15 cellular contexts compared by ENCODE assay signal in the genomic region with DNA sequence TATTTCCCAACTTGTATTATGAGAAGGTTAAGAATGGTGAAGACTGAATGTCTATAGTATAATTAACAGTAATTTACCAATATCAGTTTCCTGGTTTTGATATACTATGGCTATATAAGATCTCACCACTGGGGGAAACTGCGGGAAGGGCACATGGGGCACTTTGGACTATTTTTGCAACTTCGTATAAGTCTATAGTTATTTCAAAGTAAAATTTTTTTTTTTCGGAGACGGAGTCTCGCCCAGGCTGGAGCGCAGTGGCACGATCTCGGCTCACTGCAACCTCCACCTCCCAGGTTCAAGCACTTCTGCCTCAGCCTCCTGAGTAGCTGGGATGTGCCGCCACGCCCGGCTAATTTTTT. TPM values are rescaled to one million over a fixed set of nuclear protein-coding genes. Genes with fewer than 3 reads are reported as not detected.
A peak's percentile ranks its signal among the peaks of the same experiment; 100 is the strongest.
DNase-seq lines count a peak whose midpoint lies in the region; ATAC-seq and TF ChIP-seq lines count a peak whose summit lies in the region.
"Had no signal": no experiment of that assay in that cellular context is flagged by ENCODE, and none has a peak within 500 bp of the region (broad histone marks: within the 10 kb centered on the region; RNA-seq: fewer than 3 reads in every experiment).

No MANE protein-coding gene starts in this region.

- WGBS in smooth muscle cell (ENCODE audit: low lambda C conversion rate): 86% methylated on average over 11 of the region's 11 CpGs

- H3K79me2 ChIP-seq in Loucy (ENCODE audit: insufficient read depth, low read length) (no peaks in the 10 kb centered on the region), smooth muscle cell (ENCODE audit: low read depth) (no peaks in the 10 kb centered on the region)

- no peaks in the 10 kb centered on the region for H3K9me3 ChIP-seq in Loucy (ENCODE audit: insufficient read depth, low read depth, low read length)
- H3K9me3 ChIP-seq in smooth muscle cell (replicated peaks; ENCODE audit: low read depth): no peaks in the 10 kb centered on the region
- H3K9me3 ChIP-seq: A549 had no signal

- H3K9ac ChIP-seq in Loucy (ENCODE audit: low read depth, low read length, poor library complexity, severe bottlenecking) (peak overlapping the region; percentile 66), smooth muscle cell (ENCODE audit: low read depth) (no peak overlapping the region)

- peaks cover 19% of the 10 kb centered on the region for H3K4me1 Mint-ChIP-seq in activated CD4-positive, alpha-beta T cell treated with anti-CD3 and anti-CD28 coated beads for 36 hours
- peaks cover 26% of the 10 kb centered on the region for H3K4me1 Mint-ChIP-seq in activated T-helper 2 cell treated with anti-CD3 and anti-CD28 coated beads, Interferon-gamma antibody, Interleukin-2, Interleukin-4, amounts not matched to agents 10 μg/mL and 5 μg/mL and 100 μg/mL, durations not matched to agents 14 hours and 24 hours and 36 hours (ENCODE audit: low read depth)

- CTCF ChIA-PET in activated CD4-positive, alpha-beta T cell treated with anti-CD3 and anti-CD28 coated beads for 36 hours (lab: Charles Lee): interaction anchor here (1.5 kb wide), 1 partner anchor 39 kb away, joined by 3 read pairs; no protein-coding TSS in a partner anchor

- H3K36me3 ChIP-seq in Loucy (ENCODE audit: insufficient read depth, low read length) (no peaks in the 10 kb centered on the region), smooth muscle cell (ENCODE audit: low read depth) (no peaks in the 10 kb centered on the region)

- intact Hi-C loops in activated CD4-positive, alpha-beta T cell treated with anti-CD3 and anti-CD28 coated beads for 36 hours (cut with DNase I, micrococcal nuclease): loop anchor here (1.0 to 2.0 kb wide), 6 partner anchors 45 to 100 kb away; partner anchors contain the start of genes EIF2S3 (in 2 of the 2), APOO (in 1 of the 2) and CXorf58 (in 1 of the 2)
- intact Hi-C loops in activated T-helper 2 cell treated with anti-CD3 and anti-CD28 coated beads, Interferon-gamma antibody, Interleukin-2, Interleukin-4, amounts not matched to agents 10 μg/mL and 5 μg/mL and 100 μg/mL, durations not matched to agents 14 hours and 24 hours and 36 hours (cut with micrococcal nuclease): loop anchor here (1.0 to 5.0 kb wide), 4 partner anchors 23 to 100 kb away; partner anchors contain the start of genes CXorf58, EIF2S3 and KLHL15

- no peaks in the 10 kb centered on the region for H3K9me2 ChIP-seq in Loucy (replicated peaks; ENCODE audit: low read depth, low read length)

- no peaks in the 10 kb centered on the region for H3K36me3 Mint-ChIP-seq in activated CD4-positive, alpha-beta T cell treated with anti-CD3 and anti-CD28 coated beads for 36 hours (ENCODE audit: low read depth)
- no peaks in the 10 kb centered on the region for H3K36me3 Mint-ChIP-seq in activated T-helper 2 cell treated with anti-CD3 and anti-CD28 coated beads, Interferon-gamma antibody, Interleukin-2, Interleukin-4, amounts not matched to agents 10 μg/mL and 5 μg/mL and 100 μg/mL, durations not matched to agents 14 hours and 24 hours and 36 hours (ENCODE audit: low read depth)

- no peaks in the 10 kb centered on the region for H3F3A ChIP-seq in Loucy (ENCODE audit: low read depth)
- H3F3A ChIP-seq in smooth muscle cell (ENCODE audit: low read depth): no peaks in the 10 kb centered on the region

- no peak overlapping the region for H3K27ac ChIP-seq in smooth muscle cell (ENCODE audit: low read depth)

- peak; percentile 20 for DNase-seq in activated CD4-positive, alpha-beta T cell treated with anti-CD3 and anti-CD28 coated beads for 36 hours
- no peak for DNase-seq in activated CD4-positive, alpha-beta T cell treated with anti-CD3 and anti-CD28 coated beads, Interleukin-2, amount 50 U/mL, for 1 hour
- no peak for DNase-seq in activated T-helper 2 cell treated with anti-CD3 and anti-CD28 coated beads, Interferon-gamma antibody, Interleukin-2, Interleukin-4, amounts not matched to agents 10 μg/mL and 5 μg/mL and 100 μg/mL, durations not matched to agents 14 hours and 24 hours and 36 hours (ENCODE audit: low spot score)
- DNase-seq in smooth muscle cell (lab: John Stamatoyannopoulos, UW; ENCODE audit: unreplicated experiment) (no peak), cerebellar nuclear complex (lab: John Stamatoyannopoulos, UW) (no peak), kidney glomerular epithelial cell (lab: John Stamatoyannopoulos, UW) (no peak)
- DNase-seq: NCI-H1417, NCI-H774 had no signal

- POLR2A ChIA-PET in activated CD4-positive, alpha-beta T cell treated with anti-CD3 and anti-CD28 coated beads for 36 hours (lab: Charles Lee): interaction anchor here (1.4 kb wide), 1 partner anchor 100 kb away, joined by 3 read pairs; no protein-coding TSS in a partner anchor

- H3K4me3 ChIP-seq in Loucy (ENCODE audit: low read length, poor library complexity, severe bottlenecking): peak overlapping the region; percentile 69
- H3K4me3 ChIP-seq in smooth muscle cell: no peak overlapping the region
- H3K4me3 ChIP-seq: A549 had no signal

- H2AFZ ChIP-seq in Loucy (ENCODE audit: low read length): peak overlapping the region; percentile 98
- H2AFZ ChIP-seq in smooth muscle cell (ENCODE audit: low read depth): peak overlapping the region; percentile 93

- no peaks in the 10 kb centered on the region for H4K20me1 ChIP-seq in Loucy (ENCODE audit: insufficient read depth, low read length, poor library complexity, severe bottlenecking)
- no peaks in the 10 kb centered on the region for H4K20me1 ChIP-seq in smooth muscle cell (ENCODE audit: low read depth)

- peak overlapping the region; percentile 93 for H3K27ac Mint-ChIP-seq in activated CD4-positive, alpha-beta T cell treated with anti-CD3 and anti-CD28 coated beads for 36 hours
- peak overlapping the region; percentile 95 for H3K27ac Mint-ChIP-seq in activated T-helper 2 cell treated with anti-CD3 and anti-CD28 coated beads, Interferon-gamma antibody, Interleukin-2, Interleukin-4, amounts not matched to agents 10 μg/mL and 5 μg/mL and 100 μg/mL, durations not matched to agents 14 hours and 24 hours and 36 hours

- no peaks in the 10 kb centered on the region for H3K9me3 Mint-ChIP-seq in activated CD4-positive, alpha-beta T cell treated with anti-CD3 and anti-CD28 coated beads for 36 hours (ENCODE audit: low read depth)
- no peaks in the 10 kb centered on the region for H3K9me3 Mint-ChIP-seq in activated T-helper 2 cell treated with anti-CD3 and anti-CD28 coated beads, Interferon-gamma antibody, Interleukin-2, Interleukin-4, amounts not matched to agents 10 μg/mL and 5 μg/mL and 100 μg/mL, durations not matched to agents 14 hours and 24 hours and 36 hours

- peak; percentile 23; the same call in 1 of the 2 replicates for TF ChIP-seq CTCF in Loucy (conservative IDR thresholded peaks at IDR 0.05; ENCODE audit: low read length)
- no peak for TF ChIP-seq CTCF in smooth muscle cell (IDR thresholded peaks at IDR 0.05; ENCODE audit: borderline replicate concordance, insufficient read depth, poor library complexity, severe bottlenecking)

- no peaks in the 10 kb centered on the region for H3K27me3 ChIP-seq in Loucy (ENCODE audit: insufficient read depth, low read length, poor library complexity, severe bottlenecking)
- H3K27me3 ChIP-seq in smooth muscle cell (ENCODE audit: low read depth): no peaks in the 10 kb centered on the region

- H3K4me3 Mint-ChIP-seq in activated CD4-positive, alpha-beta T cell treated with anti-CD3 and anti-CD28 coated beads for 36 hours: peak overlapping the region; percentile 69
- H3K4me3 Mint-ChIP-seq in activated T-helper 2 cell treated with anti-CD3 and anti-CD28 coated beads, Interferon-gamma antibody, Interleukin-2, Interleukin-4, amounts not matched to agents 10 μg/mL and 5 μg/mL and 100 μg/mL, durations not matched to agents 14 hours and 24 hours and 36 hours (ENCODE audit: low read depth): peak overlapping the region; percentile 83

- peaks cover 14% of the 10 kb centered on the region for H3K4me1 ChIP-seq in Loucy (ENCODE audit: insufficient read depth, low read length, poor library complexity, severe bottlenecking)
- H3K4me1 ChIP-seq in smooth muscle cell (ENCODE audit: low read depth): peaks cover 13% of the 10 kb centered on the region

- ATAC-seq in activated CD4-positive, alpha-beta T cell treated with anti-CD3 and anti-CD28 coated beads for 36 hours: no peak
- no peak for ATAC-seq in GM21576 (IDR thresholded peaks at IDR 0.05; ENCODE audit: unreplicated experiment)

- peak overlapping the region; percentile 68 for H3K4me2 ChIP-seq in Loucy (ENCODE audit: low read depth, low read length, poor library complexity, severe bottlenecking)
- peak overlapping the region; percentile 74 for H3K4me2 ChIP-seq in smooth muscle cell

- H3K27me3 Mint-ChIP-seq in activated CD4-positive, alpha-beta T cell treated with anti-CD3 and anti-CD28 coated beads for 36 hours: no peaks in the 10 kb centered on the region
- H3K27me3 Mint-ChIP-seq in activated T-helper 2 cell treated with anti-CD3 and anti-CD28 coated beads, Interferon-gamma antibody, Interleukin-2, Interleukin-4, amounts not matched to agents 10 μg/mL and 5 μg/mL and 100 μg/mL, durations not matched to agents 14 hours and 24 hours and 36 hours (ENCODE audit: low read depth): no peaks in the 10 kb centered on the region

RNA-seq across cellular contexts. Expression of gene CXorf58, which starts 46.1 kb away (rescaled TPM):
- total RNA-seq in activated CD4-positive, alpha-beta T cell treated with anti-CD3 and anti-CD28 coated beads for 36 hours: under 1 TPM in 1 of 2 experiments, not detected in 1; 0.14 TPM
- 0.21 TPM in 1 of 2 replicates, not detected in the other for total RNA-seq in activated T-helper 2 cell treated with anti-CD3 and anti-CD28 coated beads, Interferon-gamma antibody, Interleukin-2, Interleukin-4, amounts not matched to agents 10 μg/mL and 5 μg/mL and 100 μg/mL, durations not matched to agents 14 hours and 24 hours and 36 hours
- total RNA-seq in smooth muscle cell: not detected in 2 replicates
- polyA plus RNA-seq in smooth muscle cell: 0.45 TPM in 1 of 2 replicates, not detected in the other
- total RNA-seq: Daoy, dermis microvascular lymphatic vessel endothelial cell, H1, ureter had no signal

RNA-seq across cellular contexts. Expression of gene APOO, which starts 46.2 kb away (rescaled TPM):
- 10 to 100 TPM; 30.2 to 37.2 TPM for total RNA-seq in activated CD4-positive, alpha-beta T cell treated with anti-CD3 and anti-CD28 coated beads for 36 hours
- 21.9 and 22.4 TPM in 2 replicates for total RNA-seq in activated T-helper 2 cell treated with anti-CD3 and anti-CD28 coated beads, Interferon-gamma antibody, Interleukin-2, Interleukin-4, amounts not matched to agents 10 μg/mL and 5 μg/mL and 100 μg/mL, durations not matched to agents 14 hours and 24 hours and 36 hours
- 38.5 and 38.7 TPM in 2 replicates for total RNA-seq in smooth muscle cell
- 54.0 and 54.3 TPM in 2 replicates for polyA plus RNA-seq in smooth muscle cell
